8 cellular contexts compared by ENCODE assay signal in genomic region chr11:19639603-19640002, GRCh38.
"Had no signal": no experiment of that assay in that cellular context is flagged by ENCODE, and none has a peak within 500 bp of the region (broad histone marks: within the 10 kb centered on the region; RNA-seq: fewer than 3 reads in every experiment).

No MANE protein-coding gene starts in this region.

- H3K27ac ChIP-seq: GM23248 had no signal

- H3K4me3 ChIP-seq: GM23248, K562 had no signal

- DNase-seq: GM23248, H9, HCEC 1CT, IMR-90 had no signal

- FAIRE-seq: H1, H54, HTR-8/SVneo, K562 had no signal

- H3K4me3 Mint-ChIP-seq: H9 had no signal

- H3K9ac ChIP-seq: GM23248 had no signal

- H2AFZ ChIP-seq: GM23248 had no signal
